ENCODE assay signal across 9 cellular contexts in genomic region chr10:90787906-90788491, GRCh38.
DNase-seq lines count a peak whose midpoint lies in the region; ATAC-seq, FAIRE-seq and TF ChIP-seq lines count a peak whose summit lies in the region.
"Had no signal": no experiment of that assay in that cellular context is flagged by ENCODE, and none has a peak within 500 bp of the region (broad histone marks: within the 10 kb centered on the region; RNA-seq: fewer than 3 reads in every experiment).

No MANE protein-coding gene starts in this region.

- H2AK5ac ChIP-seq in H1 (ENCODE audit: low read depth, low read length), result no peak overlapping the region

- H2BK20ac ChIP-seq in H1 (ENCODE audit: low read length), result no peak overlapping the region

- BruUV-seq in Caco-2 (replicated peaks; lab: Mats Ljungman, UMichigan), result no TSS peak
- BruUV-seq in PC-3 (replicated peaks; lab: Mats Ljungman, UMichigan), result no TSS peak

- no peak overlapping the region for H3K4ac ChIP-seq in H1 (replicated peaks; ENCODE audit: insufficient read length, low read depth, low read length)

- peak; percentile 64; the same call in 1 of the 2 replicates for ATAC-seq in PC-3
- ATAC-seq in naive thymus-derived CD4-positive, alpha-beta T cell, result peak; percentile 37
- ATAC-seq in GM21447 (IDR thresholded peaks at IDR 0.05; ENCODE audit: unreplicated experiment), result no peak
- ATAC-seq in aorta (ENCODE audit: low FRiP score), result no peak

- no peak overlapping the region for H3K9ac ChIP-seq in PC-3 (ENCODE audit: low read length)
- no peak overlapping the region for H3K9ac ChIP-seq in H1 (replicated peaks in 1 of 4; ENCODE audit: extremely low read depth in 1 of 4, low read depth in 3 of 4, low read length in 3 of 4)

- H3K23ac ChIP-seq in H1 (ENCODE audit: insufficient read length), result no peak overlapping the region

- H2BK15ac ChIP-seq in H1 (ENCODE audit: low read length), result no peak overlapping the region

- H3K9me2 ChIP-seq in PC-3 (replicated peaks; ENCODE audit: low read length), result no peaks in the 10 kb centered on the region

- no peaks in the 10 kb centered on the region for H3K36me3 Mint-ChIP-seq in Caco-2 (ENCODE audit: insufficient read depth, unreplicated experiment)
- no peaks in the 10 kb centered on the region for H3K36me3 Mint-ChIP-seq in naive thymus-derived CD4-positive, alpha-beta T cell

- peak; percentile 51 to 66 for TF ChIP-seq CTCF in Caco-2 (IDR thresholded peaks at IDR 0.05; ENCODE audit: insufficient read depth in 1 of 2, low read depth in 1 of 2, low read length in 1 of 2, severe bottlenecking in 1 of 2, unreplicated experiment in 1 of 2)
- peak; percentile 85 for TF ChIP-seq CTCF in PC-3 (conservative IDR thresholded peaks at IDR 0.05; ENCODE audit: low read depth, low read length)
- TF ChIP-seq CTCF in H1 (IDR thresholded peaks at IDR 0.05; ENCODE audit: control extremely low read depth in 1 of 3, insufficient read depth in 1 of 3, low read depth in 1 of 3, low read length in 3 of 3), result peak; percentile 57 to 86 (median 76)

- no peak overlapping the region for H3K18ac ChIP-seq in H1 (ENCODE audit: extremely low read depth, low read length)

- peak; percentile 62 for FAIRE-seq in H1 (lab: Jason Lieb, UNC)

- H4K5ac ChIP-seq in H1 (ENCODE audit: insufficient read length, low read depth, low read length), result no peak overlapping the region

- peaks cover 31% of the 10 kb centered on the region for H3K27me3 Mint-ChIP-seq in Caco-2 (ENCODE audit: insufficient read depth, unreplicated experiment)
- H3K27me3 Mint-ChIP-seq in naive thymus-derived CD4-positive, alpha-beta T cell, result peaks cover 4 to 15% (median 13%) of the 10 kb centered on the region in 5 donors

- H3K4me3 ChIP-seq in Caco-2 (ENCODE audit: low read depth, low read length) (no peak overlapping the region), PC-3 (ENCODE audit: low read length) (no peak overlapping the region), H1 (ENCODE audit: extremely low read depth in 1 of 4, insufficient read depth in 2 of 4, low read depth in 3 of 4, low read length in 4 of 4) (no peak overlapping the region), aorta (ENCODE audit: low read length in 2 of 2) (no peak overlapping the region)
- no peak overlapping the region for H3K4me3 ChIP-seq in naive thymus-derived CD4-positive, alpha-beta T cell (ENCODE audit: low read length)

- H3K36me3 ChIP-seq in Caco-2 (ENCODE audit: control insufficient read depth, insufficient read depth, low read length), result no peaks in the 10 kb centered on the region
- H3K36me3 ChIP-seq in PC-3 (ENCODE audit: low read depth, low read length), result no peaks in the 10 kb centered on the region
- H3K36me3 ChIP-seq in H1 (ENCODE audit: control insufficient read depth in 2 of 4, insufficient read depth in 4 of 4, low read length in 3 of 4), result no peaks in the 10 kb centered on the region
- no peaks in the 10 kb centered on the region for H3K36me3 ChIP-seq in naive thymus-derived CD4-positive, alpha-beta T cell (ENCODE audit: control insufficient read depth in 2 of 3, insufficient read depth in 3 of 3, low read length in 3 of 3)
- no peaks in the 10 kb centered on the region for H3K36me3 ChIP-seq in aorta (ENCODE audit: control insufficient read depth in 1 of 2, insufficient read depth in 2 of 2, low read length in 1 of 2)
- H3K36me3 ChIP-seq: neutrophil had no signal

- H3K56ac ChIP-seq in H1 (replicated peaks; ENCODE audit: insufficient read length, low read depth, low read length), result no peak overlapping the region

- TF ChIP-seq POLR2A in H1 (IDR thresholded peaks at IDR 0.05; ENCODE audit: control extremely low read depth in 1 of 2, low read depth in 2 of 2, low read length in 2 of 2), result no peak

- H3K27ac ChIP-seq in PC-3 (ENCODE audit: low read length), result no peak overlapping the region
- H3K27ac ChIP-seq in H1 (ENCODE audit: low read depth, low read length), result no peak overlapping the region
- no peak overlapping the region for H3K27ac ChIP-seq in naive thymus-derived CD4-positive, alpha-beta T cell (ENCODE audit: low read depth, low read length)
- no peak overlapping the region for H3K27ac ChIP-seq in aorta (ENCODE audit: low read depth in 1 of 2, low read length in 2 of 2)
- H3K27ac ChIP-seq: neutrophil had no signal

- no peaks in the 10 kb centered on the region for H3F3A ChIP-seq in PC-3 (ENCODE audit: low read length, unreplicated experiment)

- H3K4me2 ChIP-seq in PC-3 (ENCODE audit: low read length), result no peak overlapping the region
- no peak overlapping the region for H3K4me2 ChIP-seq in H1 (ENCODE audit: insufficient read depth in 1 of 2, low read depth in 2 of 2, low read length in 2 of 2)

- no peak overlapping the region for H4K91ac ChIP-seq in H1 (replicated peaks; ENCODE audit: insufficient read length, low read length)

- H4K20me1 ChIP-seq in PC-3 (ENCODE audit: low read length) (no peaks in the 10 kb centered on the region), H1 (replicated peaks in 1 of 2; ENCODE audit: control insufficient read depth in 1 of 2, insufficient read depth in 2 of 2, low read length in 2 of 2) (no peaks in the 10 kb centered on the region)

- H3K14ac ChIP-seq in H1 (ENCODE audit: insufficient read length), result no peak overlapping the region

- TF ChIP-seq RAD21 in H1 (IDR thresholded peaks at IDR 0.05 in 1 of 2, conservative IDR thresholded peaks at IDR 0.05 in 1 of 2; ENCODE audit: low read depth in 2 of 2, low read length in 2 of 2), result peak; percentile 65 to 77

- H3K9me3 ChIP-seq in Caco-2 (no peaks in the 10 kb centered on the region), PC-3 (ENCODE audit: low read length) (no peaks in the 10 kb centered on the region), H1 (ENCODE audit: insufficient read depth in 2 of 2, low read depth in 1 of 2, low read length in 1 of 2) (no peaks in the 10 kb centered on the region), aorta (ENCODE audit: control insufficient read depth, low read length) (no peaks in the 10 kb centered on the region)
- no peaks in the 10 kb centered on the region for H3K9me3 ChIP-seq in naive thymus-derived CD4-positive, alpha-beta T cell (ENCODE audit: control insufficient read depth in 2 of 3, low read length in 3 of 3)
- H3K9me3 ChIP-seq: neutrophil had no signal

- H2AFZ ChIP-seq in PC-3 (ENCODE audit: low read length), result no peak overlapping the region; the same call in 1 of the 2 replicates
- no peak overlapping the region for H2AFZ ChIP-seq in H1 (ENCODE audit: low read length)

- no peak overlapping the region for H2BK120ac ChIP-seq in H1 (replicated peaks; ENCODE audit: low read depth, low read length)

- intact Hi-C loops in Caco-2 (cut with micrococcal nuclease; ENCODE audit: unreplicated experiment), result loop anchor here (1.0 kb wide), 1 partner anchor 37 kb away; no protein-coding TSS in a partner anchor
- intact Hi-C loops in PC-3 (cut with micrococcal nuclease), result loop anchor here (2.0 to 5.0 kb wide), 2 partner anchors 37 to 996 kb away; no protein-coding TSS in a partner anchor
- intact Hi-C loops in naive thymus-derived CD4-positive, alpha-beta T cell (cut with micrococcal nuclease), result loop anchor here (1.0 to 5.0 kb wide), 4 partner anchors 37 to 1361 kb away; no protein-coding TSS in a partner anchor
- intact Hi-C loops in aorta (cut with DNase I), result loop anchor here (5.0 to 10.0 kb wide), 2 partner anchors 503 to 996 kb away; no protein-coding TSS in a partner anchor

- TF ChIP-seq EP300 in H1 (IDR thresholded peaks at IDR 0.05; ENCODE audit: borderline replicate concordance in 1 of 2, low read depth in 2 of 2, low read length in 2 of 2), result no peak

- no peaks in the 10 kb centered on the region for H3K9me3 Mint-ChIP-seq in Caco-2 (ENCODE audit: unreplicated experiment)
- H3K9me3 Mint-ChIP-seq in naive thymus-derived CD4-positive, alpha-beta T cell, result no peaks in the 10 kb centered on the region

- H4K8ac ChIP-seq in H1 (ENCODE audit: extremely low read depth, insufficient read depth, low read length), result no peak overlapping the region

- H3K4me1 ChIP-seq in Caco-2 (no peaks in the 10 kb centered on the region), PC-3 (ENCODE audit: insufficient read depth, low read length) (no peaks in the 10 kb centered on the region), H1 (replicated peaks in 1 of 4; ENCODE audit: control insufficient read depth in 3 of 4, insufficient read depth in 4 of 4, low read length in 3 of 4) (peaks cover 0 to 11% (median 4%) of the 10 kb centered on the region in 4 experiments; a peak in 4 of 7 replicates), aorta (ENCODE audit: control insufficient read depth in 1 of 2, insufficient read depth in 2 of 2, low read length in 2 of 2) (no peaks in the 10 kb centered on the region)
- H3K4me1 ChIP-seq in naive thymus-derived CD4-positive, alpha-beta T cell (ENCODE audit: control insufficient read depth in 2 of 2, insufficient read depth in 2 of 2, low read length in 2 of 2), result no peaks in the 10 kb centered on the region

- WGBS in H1 (ENCODE audit: extremely low coverage in 1 of 2, insufficient coverage in 1 of 2, insufficient read length in 1 of 2, insufficient replicate concordance in 2 of 2, low coverage in 1 of 2, low lambda C conversion rate in 2 of 2, missing lambda C conversion rate in 1 of 2), 2 experiments, result 72% methylated on average over 7 of the region's 7 CpGs; no CpG with 5 or more reads in 1 of the 2 experiments
- 47% methylated on average over 7 of the region's 7 CpGs for WGBS in aorta, 2 donors

- H3K23me2 ChIP-seq in H1 (ENCODE audit: low read depth, low read length), result no peaks in the 10 kb centered on the region

- H3K27me3 ChIP-seq in Caco-2 (replicated peaks; ENCODE audit: control insufficient read depth, insufficient read depth, low read length) (no peaks in the 10 kb centered on the region), PC-3 (ENCODE audit: low read length) (peaks cover 25% of the 10 kb centered on the region), H1 (replicated peaks in 1 of 4; ENCODE audit: control insufficient read depth in 3 of 4, extremely low read depth in 1 of 4, insufficient read depth in 3 of 4, low read length in 3 of 4) (no peaks in the 10 kb centered on the region), aorta (ENCODE audit: control insufficient read depth in 1 of 2, insufficient read depth in 2 of 2, low read length in 1 of 2) (no peaks in the 10 kb centered on the region)
- no peaks in the 10 kb centered on the region for H3K27me3 ChIP-seq in naive thymus-derived CD4-positive, alpha-beta T cell (ENCODE audit: control insufficient read depth in 2 of 2, insufficient read depth in 2 of 2, low read length in 2 of 2)
- H3K27me3 ChIP-seq: neutrophil had no signal

- no peak overlapping the region for H3K4me3 Mint-ChIP-seq in Caco-2 (ENCODE audit: unreplicated experiment)
- no peak overlapping the region for H3K4me3 Mint-ChIP-seq in naive thymus-derived CD4-positive, alpha-beta T cell

- POLR2A ChIA-PET in Caco-2 (lab: Charles Lee) (no interaction called here), PC-3 (lab: Charles Lee; ENCODE audit: unreplicated experiment) (no interaction called here), H1 (lab: Charles Lee; ENCODE audit: partially characterized antibody) (interaction anchor here (0.8 to 1.1 kb wide), 2 partner anchors 16 to 25 kb away, joined by 3 to 6 read pairs; no protein-coding TSS in a partner anchor)
- POLR2A ChIA-PET in naive thymus-derived CD4-positive, alpha-beta T cell (lab: Charles Lee), result no interaction called here

- no peak overlapping the region for H2BK12ac ChIP-seq in H1 (ENCODE audit: low read depth, low read length)

- peak in 1 of 2 experiments; percentile 42 for DNase-seq in Caco-2
- DNase-seq in HCEC 1CT, result peak; percentile 26
- DNase-seq in PC-3, result peak; percentile 55
- no peak for DNase-seq in H1 (ENCODE audit: low read depth in 1 of 2, low spot score in 2 of 2)
- DNase-seq in naive thymus-derived CD4-positive, alpha-beta T cell, result peak in 5 of 9 donors; percentile 2 to 24 (median 15)
- no peak for DNase-seq in NCI-H2029 (lab: John Stamatoyannopoulos, UW)
- DNase-seq in aorta, result no peak

- H3K4me1 Mint-ChIP-seq in Caco-2 (ENCODE audit: low read depth, unreplicated experiment), result no peaks in the 10 kb centered on the region
- H3K4me1 Mint-ChIP-seq in naive thymus-derived CD4-positive, alpha-beta T cell, result peaks cover 0 to 3% (median 0%) of the 10 kb centered on the region in 7 donors

- CTCF ChIA-PET in Caco-2 (lab: Charles Lee) (interaction anchor here (0.7 to 1.4 kb wide), 5 partner anchors 9 to 84 kb away, joined by 3 to 5 read pairs (median 3); partner anchors contain the start of gene RPP30), PC-3 (lab: Charles Lee) (interaction anchor here (0.6 kb wide), 2 partner anchors 18 to 356 kb away, joined by 3 read pairs; no protein-coding TSS in a partner anchor), H1 (lab: Charles Lee; ENCODE audit: partially characterized antibody) (interaction anchor here (0.6 to 3.9 kb wide), 39 partner anchors 10 to 1461 kb away, joined by 3 to 48 read pairs (median 7); partner anchors contain the start of gene HTR7)
- CTCF ChIA-PET in naive thymus-derived CD4-positive, alpha-beta T cell (lab: Charles Lee), result interaction anchor here (0.6 to 1.3 kb wide), 2 partner anchors 989 to 993 kb away, joined by 3 to 4 read pairs; no protein-coding TSS in a partner anchor

- no peak overlapping the region for H2BK5ac ChIP-seq in H1 (ENCODE audit: low read depth, low read length)

- no peak overlapping the region for H3K27ac Mint-ChIP-seq in Caco-2 (ENCODE audit: unreplicated experiment)
- no peak overlapping the region for H3K27ac Mint-ChIP-seq in naive thymus-derived CD4-positive, alpha-beta T cell

- H3K79me2 ChIP-seq in PC-3 (ENCODE audit: low read length), result no peaks in the 10 kb centered on the region
- H3K79me2 ChIP-seq in H1 (ENCODE audit: control insufficient read depth in 1 of 2, insufficient read depth in 2 of 2, low read length in 2 of 2), result peaks cover 0 to 94% of the 10 kb centered on the region in 2 experiments; a peak in 2 of 4 replicates

- H3K79me1 ChIP-seq in H1 (ENCODE audit: low read depth, low read length), result no peaks in the 10 kb centered on the region

Comparison
In these comparisons a context has a peak if more than half of its experiments do, and no peak if none do; other contexts are left out.
1. DNase-seq: peak in HCEC 1CT (single experiment), PC-3 (single experiment) and naive thymus-derived CD4-positive, alpha-beta T cell (5 of 9); none in H1 (0 of 2), NCI-H2029 (single experiment) and aorta (0 of 2).
2. ATAC-seq: peak in PC-3 (single experiment) and naive thymus-derived CD4-positive, alpha-beta T cell (single experiment); none in GM21447 (single experiment) and aorta (single experiment).
3. Peak in every context shown above with its lines, with median percentiles within 50 percentile points of each other: CTCF ChIP-seq.